Comparison of ENCODE assay signal across 12 cellular contexts in the genomic region with DNA sequence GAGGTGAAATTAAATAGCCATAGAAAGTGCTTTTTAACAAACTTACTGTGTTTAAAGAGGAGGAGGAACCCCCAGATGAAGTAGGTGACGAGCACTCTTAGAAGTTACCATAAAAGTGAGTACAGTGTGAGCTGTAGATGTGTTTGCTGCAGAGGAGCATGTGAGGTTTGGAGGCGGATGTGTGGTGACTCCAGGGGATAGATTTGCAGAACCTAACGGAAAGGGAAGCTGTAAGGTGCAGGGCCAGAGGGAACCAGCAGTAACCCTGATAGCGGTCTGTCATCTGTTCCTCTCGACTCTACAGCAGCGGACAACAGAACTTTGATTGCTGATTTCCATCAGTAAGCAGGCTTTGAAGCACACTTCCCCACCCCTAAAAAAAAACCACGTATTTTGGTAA. TPM values are rescaled to one million over a fixed set of nuclear protein-coding genes. Genes with fewer than 3 reads are reported as not detected.
A peak's percentile ranks its signal among the peaks of the same experiment; 100 is the strongest.
DNase-seq lines count a peak whose midpoint lies in the region; ATAC-seq and TF ChIP-seq lines count a peak whose summit lies in the region.
"Had no signal": no experiment of that assay in that cellular context is flagged by ENCODE, and none has a peak within 500 bp of the region (broad histone marks: within the 10 kb centered on the region; RNA-seq: fewer than 3 reads in every experiment).

No MANE protein-coding gene starts in this region.

- peaks cover 56% of the 10 kb centered on the region for H3K36me3 ChIP-seq in GM23248 (ENCODE audit: low read depth)
- H3K36me3 ChIP-seq: ovary had no signal

- no peaks in the 10 kb centered on the region for H3K9me3 Mint-ChIP-seq in stimulated activated naive CD8-positive, alpha-beta T cell treated with anti-CD3 and anti-CD28 coated beads, Interleukin-15, Interleukin-2, amounts not matched to agents 100 ng/mL and 50 ng/mL, for 24 hours
- no peaks in the 10 kb centered on the region for H3K9me3 Mint-ChIP-seq in activated T-helper 2 cell treated with anti-CD3 and anti-CD28 coated beads, Interferon-gamma antibody, Interleukin-2, Interleukin-4, amounts not matched to agents 10 μg/mL and 5 μg/mL and 100 μg/mL, durations not matched to agents 14 hours and 24 hours and 36 hours
- H3K9me3 Mint-ChIP-seq in naive B cell: peaks cover 0 to 4% (median 0%) of the 10 kb centered on the region in 7 donors

- no peak overlapping the region for H3K9ac ChIP-seq in GM23248

- DNase-seq in stimulated activated naive CD8-positive, alpha-beta T cell treated with anti-CD3 and anti-CD28 coated beads, Interleukin-15, Interleukin-2, amounts not matched to agents 100 U/mL and 50 U/mL, for 24 hours: no peak
- DNase-seq in activated T-helper 2 cell treated with anti-CD3 and anti-CD28 coated beads, Interferon-gamma antibody, Interleukin-2, Interleukin-4, amounts not matched to agents 10 μg/mL and 5 μg/mL and 100 μg/mL, durations not matched to agents 14 hours and 24 hours and 36 hours (ENCODE audit: low spot score): no peak
- DNase-seq in naive B cell (no peak), GM23248 (no peak), foreskin melanocyte (no peak)
- DNase-seq: HCEC 1CT, NCI-H510A, ovary, Peyer's patch had no signal

- peak overlapping the region; percentile 84 for H3K27ac Mint-ChIP-seq in stimulated activated naive CD8-positive, alpha-beta T cell treated with anti-CD3 and anti-CD28 coated beads, Interleukin-15, Interleukin-2, amounts not matched to agents 100 ng/mL and 50 ng/mL, for 24 hours
- H3K27ac Mint-ChIP-seq in activated T-helper 2 cell treated with anti-CD3 and anti-CD28 coated beads, Interferon-gamma antibody, Interleukin-2, Interleukin-4, amounts not matched to agents 10 μg/mL and 5 μg/mL and 100 μg/mL, durations not matched to agents 14 hours and 24 hours and 36 hours: peak overlapping the region; percentile 10
- peak overlapping the region; percentile 25 to 92 (median 68) for H3K27ac Mint-ChIP-seq in naive B cell

- no peaks in the 10 kb centered on the region for H3K27me3 ChIP-seq in GM23248 (replicated peaks; ENCODE audit: insufficient read depth)
- H3K27me3 ChIP-seq: ovary, Peyer's patch had no signal

- H2AFZ ChIP-seq in GM23248: no peak overlapping the region

- no peaks in the 10 kb centered on the region for H3K9me2 ChIP-seq in GM23248 (ENCODE audit: insufficient read depth)

- WGBS in GM23248 (ENCODE audit: low coverage in 1 of 2, low lambda C conversion rate in 2 of 2, missing lambda C conversion rate in 2 of 2), 2 experiments: 91 to 92% methylated on average over 7 of the region's 7 CpGs

- H3K27ac ChIP-seq in GM23248: no peak overlapping the region
- H3K27ac ChIP-seq: ovary had no signal

- no peaks in the 10 kb centered on the region for H3K27me3 Mint-ChIP-seq in stimulated activated naive CD8-positive, alpha-beta T cell treated with anti-CD3 and anti-CD28 coated beads, Interleukin-15, Interleukin-2, amounts not matched to agents 100 ng/mL and 50 ng/mL, for 24 hours
- H3K27me3 Mint-ChIP-seq in activated T-helper 2 cell treated with anti-CD3 and anti-CD28 coated beads, Interferon-gamma antibody, Interleukin-2, Interleukin-4, amounts not matched to agents 10 μg/mL and 5 μg/mL and 100 μg/mL, durations not matched to agents 14 hours and 24 hours and 36 hours (ENCODE audit: low read depth): no peaks in the 10 kb centered on the region
- no peaks in the 10 kb centered on the region for H3K27me3 Mint-ChIP-seq in naive B cell

- peaks cover 66% of the 10 kb centered on the region for H3F3A ChIP-seq in GM23248 (ENCODE audit: insufficient read depth)

- ATAC-seq in stimulated activated naive CD8-positive, alpha-beta T cell treated with anti-CD3 and anti-CD28 coated beads, Interleukin-15, Interleukin-2, amounts not matched to agents 100 U/mL and 50 U/mL, for 24 hours: no peak
- ATAC-seq in naive B cell (ENCODE audit: low read depth in 2 of 2): no peak
- no peak for ATAC-seq in HG03039 (IDR thresholded peaks at IDR 0.05; ENCODE audit: unreplicated experiment)
- no peak for ATAC-seq in GM18505 (IDR thresholded peaks at IDR 0.05; ENCODE audit: unreplicated experiment)

- intact Hi-C loops in activated T-helper 2 cell treated with anti-CD3 and anti-CD28 coated beads, Interferon-gamma antibody, Interleukin-2, Interleukin-4, amounts not matched to agents 10 μg/mL and 5 μg/mL and 100 μg/mL, durations not matched to agents 14 hours and 24 hours and 36 hours (cut with micrococcal nuclease): no loop called here

- no peak overlapping the region for H3K4me2 ChIP-seq in GM23248 (ENCODE audit: unreplicated experiment)

- peak overlapping the region; percentile 33 for H3K4me3 Mint-ChIP-seq in stimulated activated naive CD8-positive, alpha-beta T cell treated with anti-CD3 and anti-CD28 coated beads, Interleukin-15, Interleukin-2, amounts not matched to agents 100 ng/mL and 50 ng/mL, for 24 hours
- no peak overlapping the region for H3K4me3 Mint-ChIP-seq in activated T-helper 2 cell treated with anti-CD3 and anti-CD28 coated beads, Interferon-gamma antibody, Interleukin-2, Interleukin-4, amounts not matched to agents 10 μg/mL and 5 μg/mL and 100 μg/mL, durations not matched to agents 14 hours and 24 hours and 36 hours (ENCODE audit: low read depth)
- H3K4me3 Mint-ChIP-seq in naive B cell: peak overlapping the region in 6 of 8 donors; percentile 23 to 69 (median 44)

- peaks cover 82% of the 10 kb centered on the region for H3K36me3 Mint-ChIP-seq in stimulated activated naive CD8-positive, alpha-beta T cell treated with anti-CD3 and anti-CD28 coated beads, Interleukin-15, Interleukin-2, amounts not matched to agents 100 ng/mL and 50 ng/mL, for 24 hours (ENCODE audit: low read depth)
- H3K36me3 Mint-ChIP-seq in activated T-helper 2 cell treated with anti-CD3 and anti-CD28 coated beads, Interferon-gamma antibody, Interleukin-2, Interleukin-4, amounts not matched to agents 10 μg/mL and 5 μg/mL and 100 μg/mL, durations not matched to agents 14 hours and 24 hours and 36 hours (ENCODE audit: low read depth): peaks cover 84% of the 10 kb centered on the region
- H3K36me3 Mint-ChIP-seq in naive B cell: peaks cover 16 to 19% of the 10 kb centered on the region in 2 donors

- in situ Hi-C loops in GM23248 (cut with MboI): loop anchor here (5.0 kb wide), 1 partner anchor 295 kb away; no protein-coding TSS in a partner anchor

- no peaks in the 10 kb centered on the region for H3K9me3 ChIP-seq in GM23248 (ENCODE audit: low read depth)
- H3K9me3 ChIP-seq: ovary, Peyer's patch had no signal

- H4K20me1 ChIP-seq in GM23248 (ENCODE audit: insufficient read depth): peaks cover 20% of the 10 kb centered on the region

- H3K4me1 Mint-ChIP-seq in stimulated activated naive CD8-positive, alpha-beta T cell treated with anti-CD3 and anti-CD28 coated beads, Interleukin-15, Interleukin-2, amounts not matched to agents 100 ng/mL and 50 ng/mL, for 24 hours (ENCODE audit: low read depth): peaks cover 82% of the 10 kb centered on the region
- H3K4me1 Mint-ChIP-seq in activated T-helper 2 cell treated with anti-CD3 and anti-CD28 coated beads, Interferon-gamma antibody, Interleukin-2, Interleukin-4, amounts not matched to agents 10 μg/mL and 5 μg/mL and 100 μg/mL, durations not matched to agents 14 hours and 24 hours and 36 hours (ENCODE audit: low read depth): peaks cover 52% of the 10 kb centered on the region
- H3K4me1 Mint-ChIP-seq in naive B cell: peaks cover 24 to 47% (median 42%) of the 10 kb centered on the region in 3 donors

- TF ChIP-seq POLR2A in GM18505 (IDR thresholded peaks at IDR 0.05; ENCODE audit: borderline replicate concordance, extremely low read depth, insufficient read depth, insufficient read length): no peak

- no peak overlapping the region for H3K4me3 ChIP-seq in GM23248
- H3K4me3 ChIP-seq: ovary, Peyer's patch had no signal

- peaks cover 79% of the 10 kb centered on the region for H3K79me2 ChIP-seq in GM23248 (ENCODE audit: insufficient read depth)

- H3K4me1 ChIP-seq in GM23248 (ENCODE audit: insufficient read depth): peaks cover 18% of the 10 kb centered on the region

RNA-seq across cellular contexts. Expression of a gene that starts 5.2 kb away (rescaled TPM):
- total RNA-seq in activated T-helper 2 cell treated with anti-CD3 and anti-CD28 coated beads, Interferon-gamma antibody, Interleukin-2, Interleukin-4, amounts not matched to agents 10 μg/mL and 5 μg/mL and 100 μg/mL, durations not matched to agents 14 hours and 24 hours and 36 hours: 470 and 491 TPM in 2 replicates
- polyA plus RNA-seq in naive B cell (ENCODE audit: low read depth in 6 of 6) (1,000 to 10,000 TPM; 1,004 to 1,312 (median 1,081) TPM), GM23248 (2016; fragmentation: Nextera tagmentation; extraction: Ambion mirVana) (782 and 785 TPM in 2 replicates)
- 281 and 307 TPM in 2 replicates for total RNA-seq in GM23248 (2014; rRNA removed; shearing (Covaris generic))

Comparison
In these comparisons a context has a peak if more than half of its experiments do, and no peak if none do; other contexts are left out.
1. H3K27ac Mint-ChIP-seq: peak in every context shown above with its lines; median percentile 84 in stimulated activated naive CD8-positive, alpha-beta T cell treated with anti-CD3 and anti-CD28 coated beads, Interleukin-15, Interleukin-2, amounts not matched to agents 100 ng/mL and 50 ng/mL, for 24 hours; 68 in naive B cell; 10 in activated T-helper 2 cell treated with anti-CD3 and anti-CD28 coated beads, Interferon-gamma antibody, Interleukin-2, Interleukin-4, amounts not matched to agents 10 μg/mL and 5 μg/mL and 100 μg/mL, durations not matched to agents 14 hours and 24 hours and 36 hours.